In genomic region chr14:101947577-101947903, GRCh38 we compare ENCODE assay signal across 8 cellular contexts. TPM values are rescaled to one million over a fixed set of nuclear protein-coding genes. Genes with fewer than 3 reads are reported as not detected.
A peak's percentile ranks its signal among the peaks of the same experiment; 100 is the strongest.
DNase-seq lines count a peak whose midpoint lies in the region; ATAC-seq, FAIRE-seq and TF ChIP-seq lines count a peak whose summit lies in the region.

No MANE protein-coding gene starts in this region.

- H2AFZ ChIP-seq in K562 (ENCODE audit: low read depth, low read length), result peak overlapping the region; percentile 78
- H2AFZ ChIP-seq in HepG2 (ENCODE audit: low read length), result no peak overlapping the region

- ATAC-seq in HG03571 (IDR thresholded peaks at IDR 0.05; ENCODE audit: unreplicated experiment), result peak; percentile 2
- ATAC-seq in K562, result peak; percentile 8
- peak; percentile 18 for ATAC-seq in HepG2

- TF ChIP-seq POLR2A in K562 (conservative IDR thresholded peaks at IDR 0.05) (no peak), HepG2 (IDR thresholded peaks at IDR 0.05; ENCODE audit: insufficient read depth in 1 of 2, low read depth in 2 of 2, low read length in 2 of 2) (no peak), testis (IDR thresholded peaks at IDR 0.05) (no peak)

- no peaks in the 10 kb centered on the region for H3K9me1 ChIP-seq in K562 (ENCODE audit: control insufficient read depth, insufficient read depth, low read length)

- POLR2A ChIA-PET in K562 (lab: Yijun Ruan, JAX), result interaction anchor here (2.0 to 2.3 kb wide), 3 partner anchors 9 to 240 kb away, joined by 5 to 10 read pairs (median 6); no protein-coding TSS in a partner anchor
- POLR2A ChIA-PET in HepG2 (lab: Yijun Ruan, JAX), result interaction anchor here (1.2 to 2.3 kb wide), 5 partner anchors 11 to 241 kb away, joined by 3 to 17 read pairs (median 15); no protein-coding TSS in a partner anchor

- H3K4me1 Mint-ChIP-seq in activated CD4-positive, alpha-beta T cell treated with anti-CD3 and anti-CD28 coated beads, Interleukin-2, amount 10 ng/mL, durations not matched to agents 24 days and 14 days, result peaks cover 17% of the 10 kb centered on the region

- in situ Hi-C loops in K562 (cut with MboI) (no loop called here), HepG2 (cut with HindIII; ENCODE audit: extremely low pct_ligation_motif_present, low pct_unique_long_range_greater_than_20kb) (no loop called here)

- FAIRE-seq in K562 (lab: Jason Lieb, UNC) (no peak), HepG2 (lab: Jason Lieb, UNC) (no peak)

- H3K27ac ChIP-seq in K562 (ENCODE audit: extremely low read depth, low read depth, low read length), result peak overlapping the region; percentile 99
- peak overlapping the region; percentile 91 for H3K27ac ChIP-seq in HepG2 (ENCODE audit: extremely low read length, insufficient read depth, low read length)
- H3K27ac ChIP-seq in testis, result peak overlapping the region; percentile 97 to 98

- TF ChIP-seq CTCF in K562 (IDR thresholded peaks at IDR 0.05 in 2 of 3, conservative IDR thresholded peaks at IDR 0.05 in 1 of 3; ENCODE audit: insufficient read depth in 2 of 3, low read depth in 1 of 3, low read length in 3 of 3) (no peak), HepG2 (CRISPR knock-in tag; IDR thresholded peaks at IDR 0.05) (no peak), testis (IDR thresholded peaks at IDR 0.05) (no peak)

- H3K27me3 Mint-ChIP-seq in activated CD4-positive, alpha-beta T cell treated with anti-CD3 and anti-CD28 coated beads, Interleukin-2, amount 10 ng/mL, durations not matched to agents 24 days and 14 days, result peaks cover 25% of the 10 kb centered on the region

- H3K4me3 ChIP-seq in K562, result peak overlapping the region; percentile 96
- H3K4me3 ChIP-seq in HepG2 (replicated peaks in 1 of 3; ENCODE audit: insufficient read depth in 1 of 3, low read depth in 2 of 3, low read length in 3 of 3), result peak overlapping the region; percentile 68 to 91 (median 88)
- H3K4me3 ChIP-seq in testis, result peak overlapping the region; percentile 73 to 87

- no peak for TF ChIP-seq RAD21 in K562 (CRISPR knock-in tag; conservative IDR thresholded peaks at IDR 0.05 in 1 of 2, IDR thresholded peaks at IDR 0.05 in 1 of 2)
- peak; percentile 58; the same call in 1 of the 2 replicates for TF ChIP-seq RAD21 in HepG2 (CRISPR knock-in tag; IDR thresholded peaks at IDR 0.05)

- TF ChIP-seq EP300 in K562 (IDR thresholded peaks at IDR 0.05; ENCODE audit: low read length) (no peak), HepG2 (IDR thresholded peaks at IDR 0.05; ENCODE audit: low read depth in 2 of 2, low read length in 2 of 2) (no peak), HepG2 (CRISPR knock-in tag; IDR thresholded peaks at IDR 0.05; ENCODE audit: borderline replicate concordance) (no peak)

- no peaks in the 10 kb centered on the region for H3K9me3 Mint-ChIP-seq in activated CD4-positive, alpha-beta T cell treated with anti-CD3 and anti-CD28 coated beads, Interleukin-2, amount 10 ng/mL, durations not matched to agents 24 days and 14 days

- no peak for DNase-seq in activated CD4-positive, alpha-beta T cell treated with anti-CD3 and anti-CD28 coated beads, Interleukin-2, amount 10 ng/mL, durations not matched to agents 24 days and 14 days
- no peak for DNase-seq in activated CD4-positive, alpha-beta T cell treated with anti-CD3 and anti-CD28 coated beads, Interleukin-2, amount 50 U/mL, for 48 hours
- no peak for DNase-seq in K562 (ENCODE audit: extremely low read depth in 1 of 4, low spot score in 3 of 4)
- DNase-seq in HepG2 (ENCODE audit: low spot score), result no peak
- no peak for DNase-seq in testis
- DNase-seq in effector CD8-positive, alpha-beta T cell (lab: John Stamatoyannopoulos, UW), result no peak
- no peak for DNase-seq in T1000 (lab: John Stamatoyannopoulos, UW)

- H3K4me2 ChIP-seq in K562 (ENCODE audit: insufficient read depth, low read length) (peak overlapping the region; percentile 97), HepG2 (ENCODE audit: low read depth, low read length) (peak overlapping the region; percentile 84)

- peaks cover 2% of the 10 kb centered on the region for H3K36me3 Mint-ChIP-seq in activated CD4-positive, alpha-beta T cell treated with anti-CD3 and anti-CD28 coated beads, Interleukin-2, amount 10 ng/mL, durations not matched to agents 24 days and 14 days (ENCODE audit: low read depth)

- H4K20me1 ChIP-seq in K562 (replicated peaks; ENCODE audit: control insufficient read depth, insufficient read depth, low read length) (no peaks in the 10 kb centered on the region), HepG2 (ENCODE audit: insufficient read depth, low read length) (no peaks in the 10 kb centered on the region)

- peak overlapping the region; percentile 95 for H3K4me3 Mint-ChIP-seq in activated CD4-positive, alpha-beta T cell treated with anti-CD3 and anti-CD28 coated beads, Interleukin-2, amount 10 ng/mL, durations not matched to agents 24 days and 14 days

- H3K27me3 ChIP-seq in K562 (ENCODE audit: control insufficient read depth in 2 of 2, insufficient read depth in 2 of 2, low read length in 2 of 2) (no peaks in the 10 kb centered on the region), HepG2 (ENCODE audit: control insufficient read depth in 1 of 2, insufficient read depth in 2 of 2, low read length in 2 of 2) (no peaks in the 10 kb centered on the region; a peak in 1 of 5 replicates), testis (no peaks in the 10 kb centered on the region)

- H3K4me1 ChIP-seq in K562 (replicated peaks in 1 of 2; ENCODE audit: control insufficient read depth in 2 of 2, insufficient read depth in 2 of 2, low read length in 2 of 2), result peaks cover 5 to 18% of the 10 kb centered on the region in 2 experiments; a peak in 4 of 5 replicates
- H3K4me1 ChIP-seq in HepG2 (ENCODE audit: insufficient read depth, low read length), result peaks cover 20% of the 10 kb centered on the region
- peaks cover 14% of the 10 kb centered on the region for H3K4me1 ChIP-seq in testis

- BruUV-seq in K562 (replicated peaks; lab: Mats Ljungman, UMichigan) (TSS peak; percentile 93), HepG2 (replicated peaks; lab: Mats Ljungman, UMichigan) (TSS peak; percentile 98)

- H3K9me3 ChIP-seq in K562 (replicated peaks; ENCODE audit: control insufficient read depth, insufficient read depth, low read depth, low read length), result no peaks in the 10 kb centered on the region
- H3K9me3 ChIP-seq in HepG2 (ENCODE audit: low read length), result no peaks in the 10 kb centered on the region
- no peaks in the 10 kb centered on the region for H3K9me3 ChIP-seq in testis

- intact Hi-C loops in activated CD4-positive, alpha-beta T cell treated with anti-CD3 and anti-CD28 coated beads, Interleukin-2, amount 10 ng/mL, durations not matched to agents 24 days and 14 days (cut with micrococcal nuclease), result loop anchor here (5.0 kb wide), 3 partner anchors 140 to 370 kb away; partner anchors contain the start of genes HSP90AA1 and ZNF839
- intact Hi-C loops in K562 (cut with micrococcal nuclease), result loop anchor here (5.0 kb wide), 2 partner anchors 185 to 235 kb away; partner anchors contain the start of gene PPP2R5C
- intact Hi-C loops in HepG2 (cut with micrococcal nuclease; ENCODE audit: unreplicated experiment), result loop anchor here (5.0 kb wide), 1 partner anchor 240 kb away; no protein-coding TSS in a partner anchor
- intact Hi-C loops in testis (cut with DNase I; ENCODE audit: low total_unique reads), result no loop called here

- H3K79me2 ChIP-seq in K562 (ENCODE audit: control insufficient read depth, insufficient read depth, low read length) (peaks cover 17% of the 10 kb centered on the region), HepG2 (ENCODE audit: insufficient read depth, low read length) (peaks cover 15% of the 10 kb centered on the region)

- peak overlapping the region; percentile 97 for H3K27ac Mint-ChIP-seq in activated CD4-positive, alpha-beta T cell treated with anti-CD3 and anti-CD28 coated beads, Interleukin-2, amount 10 ng/mL, durations not matched to agents 24 days and 14 days

- H3K36me3 ChIP-seq in K562 (ENCODE audit: control insufficient read depth, insufficient read depth, low read length), result no peaks in the 10 kb centered on the region
- no peaks in the 10 kb centered on the region for H3K36me3 ChIP-seq in HepG2 (replicated peaks in 1 of 2; ENCODE audit: control insufficient read depth in 1 of 2, insufficient read depth in 2 of 2, low read length in 2 of 2)
- H3K36me3 ChIP-seq in testis (ENCODE audit: low read depth, missing control alignments), result no peaks in the 10 kb centered on the region

- WGBS in K562 (ENCODE audit: insufficient coverage, low coverage, missing lambda C conversion rate), result 6% methylated on average over 8 of the region's 8 CpGs
- WGBS in HepG2 (ENCODE audit: low lambda C conversion rate), result 2% methylated on average over 6 of the region's 8 CpGs
- WGBS in testis, 2 donors, result 3 to 6% methylated on average over 8 of the region's 8 CpGs

- peak overlapping the region; percentile 95 to 100 for H3K9ac ChIP-seq in K562 (ENCODE audit: insufficient read depth in 1 of 2, low read depth in 2 of 2, low read length in 2 of 2)
- H3K9ac ChIP-seq in HepG2 (ENCODE audit: insufficient read depth, low read depth, low read length), result peak overlapping the region; percentile 95

- CTCF ChIA-PET in K562 (lab: Yijun Ruan, JAX; ENCODE audit: low intra/inter-chr PET ratio) (no interaction called here), HepG2 (lab: Yijun Ruan, JAX; ENCODE audit: low intra/inter-chr PET ratio, low total read pairs) (no interaction called here)

RNA-seq across cellular contexts. Expression of gene DYNC1H1, which starts 16.8 kb away (rescaled TPM):
- 265 and 272 TPM in 2 replicates for total RNA-seq in activated CD4-positive, alpha-beta T cell treated with anti-CD3 and anti-CD28 coated beads, Interleukin-2, amount 10 ng/mL, durations not matched to agents 24 days and 14 days
- 696 and 788 TPM in 2 replicates for total RNA-seq in K562 (2011; cell fraction: chromatin; rRNA removed; ENCODE audit: low replicate concordance)
- total RNA-seq in K562 (2011; cell fraction: nucleolus; rRNA removed), result 257 and 323 TPM in 2 replicates
- 362 and 396 TPM in 2 replicates for total RNA-seq in K562 (2011; cell fraction: nucleoplasm; rRNA removed)
- total RNA-seq in K562 (2014; rRNA removed) (193 and 202 TPM in 2 replicates), K562 (2014; rRNA removed; fragmentation: Illumina TruSeq; extraction: Trizol) (126 and 128 TPM in 2 replicates), K562 (2015; rRNA removed; fragmentation: Illumina TruSeq; extraction: Trizol) (115 and 120 TPM in 2 replicates), K562 (2021) (320 and 335 TPM in 2 replicates), HepG2 (2016; rRNA removed; fragmentation: Illumina TruSeq; extraction: Trizol) (239 and 386 TPM in 2 replicates), testis (100 to 1,000 TPM; 538 to 691 TPM)
- polyA plus RNA-seq in K562 (2011; rRNA removed) (52.4 and 68.0 TPM in 2 replicates), K562 (2014; fragmentation: Illumina TruSeq; extraction: Trizol) (144 and 150 TPM in 2 replicates), K562 (2014; fragmentation: Nextera tagmentation; extraction: Ambion mirVana) (10 to 100 TPM; 31.9 to 35.9 TPM), K562 (2014; rRNA removed) (85.1 and 95.4 TPM in 2 replicates), HepG2 (2011; rRNA removed) (74.4 and 102 TPM in 2 replicates), testis (ENCODE audit: insufficient read depth, low read depth, low replicate concordance) (313 TPM)
- 95.8 and 115 TPM in 2 replicates for polyA plus RNA-seq in K562 (2011; cell fraction: cytosol; rRNA removed)
- 211 and 277 TPM in 2 replicates for polyA plus RNA-seq in K562 (2011; cell fraction: nucleus; rRNA removed)
- polyA plus RNA-seq in K562 (2012), result 149 and 168 TPM in 2 replicates
- 267 and 271 TPM in 2 replicates for polyA minus RNA-seq in K562 (2011; rRNA and poly(A)+ RNA removed)
- 299 and 452 TPM in 2 replicates for polyA minus RNA-seq in K562 (2011; cell fraction: cytosol; rRNA and poly(A)+ RNA removed)
- 110 and 238 TPM in 2 replicates for polyA minus RNA-seq in K562 (2011; cell fraction: nucleus; rRNA and poly(A)+ RNA removed)
- total RNA-seq in HepG2 (2016; cell fraction: cytosol; rRNA removed; fragmentation: Illumina TruSeq; extraction: Trizol; ENCODE audit: low read depth), result 33.0 and 38.5 TPM in 2 replicates
- 231 and 328 TPM in 2 replicates for total RNA-seq in HepG2 (2016; cell fraction: insoluble cytoplasmic fraction; rRNA removed; fragmentation: Illumina TruSeq; extraction: Trizol)
- total RNA-seq in HepG2 (2016; cell fraction: membrane; rRNA removed; fragmentation: Illumina TruSeq; extraction: Trizol), result 57.3 and 69.8 TPM in 2 replicates
- 296 and 345 TPM in 2 replicates for total RNA-seq in HepG2 (2016; cell fraction: nucleus; rRNA removed; fragmentation: Illumina TruSeq; extraction: Trizol)
- 102 and 115 TPM in 2 replicates for polyA plus RNA-seq in HepG2 (2011; cell fraction: cytosol; rRNA removed)
- polyA plus RNA-seq in HepG2 (2011; cell fraction: nucleus; rRNA removed), result 192 and 221 TPM in 2 replicates
- 126 and 135 TPM in 2 replicates for polyA plus RNA-seq in HepG2 (2012)
- 11.1 and 13.5 TPM in 2 replicates for polyA plus RNA-seq in HepG2 (2016; cell fraction: cytosol; fragmentation: Illumina TruSeq; extraction: Trizol; ENCODE audit: low read depth)
- 132 and 159 TPM in 2 replicates for polyA plus RNA-seq in HepG2 (2016; cell fraction: insoluble cytoplasmic fraction; fragmentation: Illumina TruSeq; extraction: Trizol; ENCODE audit: low read depth)
- polyA plus RNA-seq in HepG2 (2016; cell fraction: membrane; fragmentation: Illumina TruSeq; extraction: Trizol; ENCODE audit: low read depth), result 18.9 and 22.7 TPM in 2 replicates
- polyA plus RNA-seq in HepG2 (2016; cell fraction: nucleus; fragmentation: Illumina TruSeq; extraction: Trizol; ENCODE audit: insufficient read depth, low read depth), result 236 and 267 TPM in 2 replicates
- 411 and 518 TPM in 2 replicates for polyA minus RNA-seq in HepG2 (2011; rRNA and poly(A)+ RNA removed; ENCODE audit: low replicate concordance)
- 317 and 327 TPM in 2 replicates for polyA minus RNA-seq in HepG2 (2011; cell fraction: cytosol; rRNA and poly(A)+ RNA removed)
- 190 and 258 TPM in 2 replicates for polyA minus RNA-seq in HepG2 (2011; cell fraction: nucleus; rRNA and poly(A)+ RNA removed)
